In the genomic region with DNA sequence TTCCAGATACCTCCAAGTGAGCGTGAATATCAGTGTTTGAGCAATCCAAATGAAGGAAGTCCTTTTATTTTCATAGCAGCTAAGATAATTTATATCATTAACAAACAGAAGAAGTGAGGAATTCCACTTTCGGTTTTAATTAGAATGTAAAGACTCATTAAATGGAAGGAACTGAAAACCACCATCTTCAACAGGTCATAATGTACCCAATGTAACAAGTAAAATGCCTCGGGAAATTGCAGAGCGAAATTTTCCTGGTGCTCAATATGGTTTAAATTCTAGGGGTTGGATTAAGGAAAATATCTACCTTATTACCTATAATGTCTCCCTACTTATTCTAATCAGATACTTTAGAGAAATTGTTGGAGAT, we compare ENCODE assay signal across 1 cellular context.
TF ChIP-seq lines count a peak whose summit lies in the region.

No MANE protein-coding gene starts in this region.

TF ChIP-seq in HCT116, 20 proteins besides CTCF, POLR2A, EP300 and RAD21 (continued from another document):
- TF ChIP-seq ZBTB33 (IDR thresholded peaks at IDR 0.05; ENCODE audit: extremely low read depth, insufficient replicate concordance, low read length) (no peak), SIN3A (IDR thresholded peaks at IDR 0.05; ENCODE audit: low read depth) (no peak), FOSL1 (IDR thresholded peaks at IDR 0.05; ENCODE audit: low read depth) (no peak), ZFX (IDR thresholded peaks at IDR 0.05) (no peak), CEBPB (IDR thresholded peaks at IDR 0.05; ENCODE audit: low read depth) (no peak), EZH2phosphoT487 (IDR thresholded peaks at IDR 0.05; ENCODE audit: borderline replicate concordance) (no peak), ELF1 (IDR thresholded peaks at IDR 0.05; ENCODE audit: borderline replicate concordance, low read depth) (no peak)
- TF ChIP-seq, protein P1, sequence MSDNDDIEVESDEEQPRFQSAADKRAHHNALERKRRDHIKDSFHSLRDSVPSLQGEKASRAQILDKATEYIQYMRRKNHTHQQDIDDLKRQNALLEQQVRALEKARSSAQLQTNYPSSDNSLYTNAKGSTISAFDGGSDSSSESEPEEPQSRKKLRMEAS (IDR thresholded peaks at IDR 0.05), result no peak
